8 cellular contexts compared by ENCODE assay signal in genomic region chr17:64326420-64327054, GRCh38.
A peak's percentile ranks its signal among the peaks of the same experiment; 100 is the strongest.
DNase-seq lines count a peak whose midpoint lies in the region; ATAC-seq, FAIRE-seq and TF ChIP-seq lines count a peak whose summit lies in the region.

No MANE protein-coding gene starts in this region.

- H3K4me1 ChIP-seq in Karpas-422 (ENCODE audit: low read length), result peaks cover 15% of the 10 kb centered on the region

- H4K20me1 ChIP-seq in Karpas-422 (ENCODE audit: insufficient read depth, low read depth, low read length), result no peaks in the 10 kb centered on the region

- no peaks in the 10 kb centered on the region for H3K9me3 ChIP-seq in Karpas-422 (ENCODE audit: low read length)

- DNase-seq in A172 (ENCODE audit: low spot score) (peak; percentile 23), NB4 (ENCODE audit: low read depth) (peak; percentile 99), cerebellum (ENCODE audit: low spot score) (peak; percentile 22), mesenteric fat pad (ENCODE audit: low spot score) (peak; percentile 91), H54 (ENCODE audit: insufficient read length, low spot score) (no peak), Karpas-422 (no peak)

- no peaks in the 10 kb centered on the region for H3K27me3 ChIP-seq in Karpas-422 (ENCODE audit: low read length)

- H3K9ac ChIP-seq in Karpas-422 (ENCODE audit: low read length), result no peak overlapping the region

- H3K36me3 ChIP-seq in Karpas-422 (ENCODE audit: insufficient read depth, low read length), result no peaks in the 10 kb centered on the region

- no peak overlapping the region for H3K27ac ChIP-seq in Karpas-422 (ENCODE audit: low read length)

- H3K9me2 ChIP-seq in Karpas-422 (replicated peaks; ENCODE audit: insufficient read depth, low read length), result no peaks in the 10 kb centered on the region

- no peak overlapping the region for H3K4me3 ChIP-seq in NB4 (ENCODE audit: low read depth, low read length)
- H3K4me3 ChIP-seq in Karpas-422 (ENCODE audit: low read length), result no peak overlapping the region

- no peak overlapping the region for H3K4me2 ChIP-seq in Karpas-422 (ENCODE audit: low read depth, low read length, poor library complexity, severe bottlenecking)

- no peak overlapping the region for H2AFZ ChIP-seq in Karpas-422 (ENCODE audit: low read length)

- H3K79me2 ChIP-seq in Karpas-422 (ENCODE audit: low read length), result no peaks in the 10 kb centered on the region

- no peak for FAIRE-seq in H54 (lab: Jason Lieb, UNC)

- TF ChIP-seq CTCF in NB4 (IDR thresholded peaks at IDR 0.05; ENCODE audit: low read depth, low read length), result no peak

- no peak for ATAC-seq in HG03139 (IDR thresholded peaks at IDR 0.05; ENCODE audit: unreplicated experiment)
- no peak for ATAC-seq in GM21515 (IDR thresholded peaks at IDR 0.05; ENCODE audit: unreplicated experiment)

- no peak for TF ChIP-seq POLR2A in NB4 (IDR thresholded peaks at IDR 0.05; ENCODE audit: extremely low read depth, insufficient read length)
- no peak for TF ChIP-seq POLR2A in H54 (IDR thresholded peaks at IDR 0.05; ENCODE audit: low read depth, low read length)

Comparison
In these comparisons a context has a peak if more than half of its experiments do, and no peak if none do; other contexts are left out.
1. DNase-seq: peak in A172 (single experiment), NB4 (single experiment), cerebellum (single experiment) and mesenteric fat pad (single experiment); none in H54 (single experiment) and Karpas-422 (single experiment).